Comparison of ENCODE assay signal across 8 cellular contexts in the genomic region with DNA sequence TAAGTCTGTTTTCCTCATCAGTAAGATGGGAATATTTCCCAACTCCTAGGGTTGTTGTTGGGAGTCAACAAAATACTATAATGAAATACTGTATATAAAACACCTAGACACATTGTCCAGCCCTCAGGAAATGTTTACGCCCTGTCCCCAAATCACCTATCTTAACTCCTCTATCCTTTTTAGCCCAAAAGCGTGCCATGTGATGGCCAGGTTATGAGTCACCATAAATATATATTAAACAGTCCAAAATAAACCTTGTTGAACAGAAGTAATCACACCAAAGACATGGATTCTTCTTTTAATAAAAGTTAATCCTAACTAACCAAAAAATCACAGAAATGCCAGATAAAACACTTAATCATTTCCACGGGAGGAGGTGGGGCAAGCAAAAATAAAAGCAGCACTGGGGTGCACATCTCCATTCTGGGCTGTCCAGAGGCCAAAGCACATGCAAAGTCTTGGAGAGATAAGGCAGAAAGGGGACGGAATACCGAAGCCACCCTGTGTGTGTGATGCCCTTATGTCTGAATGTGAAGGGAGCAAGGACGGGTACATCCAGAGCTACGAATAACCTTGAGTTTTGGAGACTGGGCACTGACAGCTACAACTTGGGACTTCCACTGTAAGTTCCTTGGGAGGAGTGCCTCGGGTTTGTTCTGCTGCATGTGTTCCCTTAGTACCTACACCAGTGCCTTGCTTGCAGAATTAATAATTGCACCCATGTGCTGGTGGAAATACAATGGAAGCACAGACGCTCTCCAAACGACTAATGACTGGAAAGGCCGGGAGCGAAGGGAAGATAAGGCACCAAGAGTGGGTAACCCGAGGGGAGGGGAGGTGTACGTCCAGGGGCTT. TPM values are rescaled to one million over a fixed set of nuclear protein-coding genes. Genes with fewer than 3 reads are reported as not detected.
DNase-seq lines count a peak whose midpoint lies in the region; ATAC-seq, FAIRE-seq and TF ChIP-seq lines count a peak whose summit lies in the region.

No MANE protein-coding gene starts in this region.

- no peak for TF ChIP-seq POLR2A in sigmoid colon (IDR thresholded peaks at IDR 0.05)

- no peak for DNase-seq in GM19239 (ENCODE audit: insufficient read length, low spot score)
- peak in 1 of 2 experiments; percentile 15 for DNase-seq in SJCRH30
- DNase-seq in fibroblast of pulmonary artery (ENCODE audit: low read depth) = peak; percentile 7
- no peak for DNase-seq in sigmoid colon
- DNase-seq in GDM1 (lab: John Stamatoyannopoulos, UW) = no peak
- DNase-seq in islet precursor cell = no peak
- no peak for DNase-seq in germinal center (ENCODE audit: low spot score)

- TF ChIP-seq CTCF in fibroblast of pulmonary artery (IDR thresholded peaks at IDR 0.05; ENCODE audit: low read length, missing control alignments) (no peak), sigmoid colon (IDR thresholded peaks at IDR 0.05) (no peak)

- intact Hi-C loops in sigmoid colon (cut with DNase I) = loop anchor here (5.0 to 10.0 kb wide), 4 partner anchors 37 to 1947 kb away; a partner anchor contains a TSS

- H3K9me3 ChIP-seq in SJCRH30 (replicated peaks) (no peaks in the 10 kb centered on the region), sigmoid colon (no peaks in the 10 kb centered on the region)

- H3K4me1 ChIP-seq in SJCRH30 = peaks cover 9% of the 10 kb centered on the region; the same call in 1 of the 2 replicates
- peaks cover 0 to 43% (median 33%) of the 10 kb centered on the region in 4 donors for H3K4me1 ChIP-seq in sigmoid colon

- H3K27ac ChIP-seq in SJCRH30 = no peak overlapping the region
- H3K27ac ChIP-seq in sigmoid colon = peak overlapping the region; percentile 92 to 97 (median 94)

- H3K36me3 ChIP-seq in SJCRH30 = peaks cover 10% of the 10 kb centered on the region; the same call in 1 of the 2 replicates
- peaks cover 7 to 11% (median 8%) of the 10 kb centered on the region in 4 donors for H3K36me3 ChIP-seq in sigmoid colon

- 5 to 15% methylated on average over 14 of the region's 14 CpGs for WGBS in sigmoid colon, 2 donors

- H3K4me3 ChIP-seq in SJCRH30 (peak overlapping the region; percentile 83), fibroblast of pulmonary artery (replicated peaks; ENCODE audit: low read depth, low read length) (peak overlapping the region; percentile 89), sigmoid colon (peak overlapping the region; percentile 75 to 88 (median 86))

- ATAC-seq in HG03159 (IDR thresholded peaks at IDR 0.05; ENCODE audit: unreplicated experiment) = no peak

- no peaks in the 10 kb centered on the region for H3K27me3 ChIP-seq in SJCRH30
- H3K27me3 ChIP-seq in sigmoid colon = no peaks in the 10 kb centered on the region

- TF ChIP-seq EP300 in sigmoid colon (IDR thresholded peaks at IDR 0.05) = no peak

- peak; percentile 40 for FAIRE-seq in GM19239 (lab: Jason Lieb, UNC)

RNA-seq across cellular contexts. Expression of a gene that starts 1.1 kb away (rescaled TPM):
- total RNA-seq in SJCRH30 (2014; rRNA removed; shearing (Covaris generic)) = 17.2 and 20.0 TPM in 2 replicates
- 10 to 100 TPM; 27.5 to 41.5 (median 30.0) TPM for total RNA-seq in sigmoid colon
- polyA plus RNA-seq in sigmoid colon = 10 to 100 TPM; 16.2 to 24.7 (median 17.1) TPM

RNA-seq across cellular contexts. Expression of a gene that starts 54.3 kb away (rescaled TPM):
- total RNA-seq in SJCRH30 (2014; rRNA removed; shearing (Covaris generic)) = 27.5 and 31.2 TPM in 2 replicates
- 10 to 100 TPM; 11.0 to 16.9 (median 12.3) TPM for total RNA-seq in sigmoid colon
- 10 to 100 TPM; 17.4 to 21.2 (median 17.8) TPM for polyA plus RNA-seq in sigmoid colon
